Comparison of ENCODE assay signal across 18 cellular contexts in the genomic region with DNA sequence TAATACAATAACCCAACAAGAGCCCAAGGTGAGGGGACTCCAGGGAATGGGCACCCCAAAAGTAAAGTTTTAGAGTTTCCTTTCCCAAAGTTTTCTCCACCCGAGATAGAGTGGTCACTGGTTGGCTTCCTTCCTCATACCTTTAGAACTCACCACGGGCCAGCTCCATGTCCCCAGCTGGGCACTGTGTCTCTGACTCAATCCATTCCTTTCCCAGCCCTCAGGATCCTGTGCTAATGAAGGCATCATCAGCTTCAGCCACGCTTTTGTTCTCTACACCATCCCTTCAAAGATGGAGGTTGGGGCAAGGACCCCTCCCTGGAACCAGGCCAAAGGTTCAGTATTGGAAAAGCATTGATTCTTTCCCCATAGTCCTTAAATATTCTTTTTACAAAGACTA. TPM values are rescaled to one million over a fixed set of nuclear protein-coding genes. Genes with fewer than 3 reads are reported as not detected.
A peak's percentile ranks its signal among the peaks of the same experiment; 100 is the strongest.
DNase-seq lines count a peak whose midpoint lies in the region; ATAC-seq and TF ChIP-seq lines count a peak whose summit lies in the region.
"Had no signal": no experiment of that assay in that cellular context is flagged by ENCODE, and none has a peak within 500 bp of the region (broad histone marks: within the 10 kb centered on the region; RNA-seq: fewer than 3 reads in every experiment).

No MANE protein-coding gene starts in this region.

- H3K79me2 ChIP-seq in neural progenitor cell (ENCODE audit: low read depth), result no peaks in the 10 kb centered on the region

- TF ChIP-seq CTCF in right atrium auricular region (IDR thresholded peaks at IDR 0.05) (no peak), heart right ventricle (IDR thresholded peaks at IDR 0.05) (no peak), endodermal cell (conservative IDR thresholded peaks at IDR 0.05) (no peak), neural progenitor cell (IDR thresholded peaks at IDR 0.05) (no peak), type B pancreatic cell (conservative IDR thresholded peaks at IDR 0.05) (no peak)

- H3K9me3 Mint-ChIP-seq in endodermal cell (peaks cover 3% of the 10 kb centered on the region), neural progenitor cell (peaks cover 2% of the 10 kb centered on the region), type B pancreatic cell (no peaks in the 10 kb centered on the region)
- H3K9me3 Mint-ChIP-seq: CD8-positive, alpha-beta T cell; H9 had no signal

- H3K9ac ChIP-seq in endodermal cell (ENCODE audit: extremely low read depth, low read length, poor library complexity, severe bottlenecking) (no peak overlapping the region), neural progenitor cell (no peak overlapping the region)
- H3K9ac ChIP-seq: BLaER1 had no signal

- H3K4me3 ChIP-seq in right atrium auricular region (no peak overlapping the region), heart right ventricle (no peak overlapping the region), endodermal cell (ENCODE audit: low read length) (no peak overlapping the region), neural progenitor cell (no peak overlapping the region)
- H3K4me3 ChIP-seq: BLaER1, GM12878 had no signal

- H3K4me3 Mint-ChIP-seq in endodermal cell, result no peak overlapping the region
- H3K4me3 Mint-ChIP-seq in neural progenitor cell, result no peak overlapping the region
- no peak overlapping the region for H3K4me3 Mint-ChIP-seq in type B pancreatic cell
- H3K4me3 Mint-ChIP-seq: CD8-positive, alpha-beta T cell; H9 had no signal

- no peak overlapping the region for H3K4me2 ChIP-seq in neural progenitor cell
- H3K4me2 ChIP-seq: BLaER1 had no signal

- H3K36me3 ChIP-seq in right atrium auricular region (peaks cover 7% of the 10 kb centered on the region), heart right ventricle (peaks cover 0 to 6% (median 0%) of the 10 kb centered on the region in 9 donors), endodermal cell (ENCODE audit: control insufficient read depth, insufficient read depth, low read length) (no peaks in the 10 kb centered on the region), neural progenitor cell (no peaks in the 10 kb centered on the region)
- H3K36me3 ChIP-seq: BLaER1 had no signal

- H3K27me3 Mint-ChIP-seq in endodermal cell (ENCODE audit: insufficient read depth) (peaks cover 7% of the 10 kb centered on the region), neural progenitor cell (ENCODE audit: insufficient read depth, low read depth) (peaks cover 3% of the 10 kb centered on the region), type B pancreatic cell (peaks cover 4% of the 10 kb centered on the region)

- WGBS in heart right ventricle, 2 donors, result 91 to 94% methylated on average over 3 of the region's 3 CpGs
- WGBS in endodermal cell (ENCODE audit: insufficient coverage in 1 of 2, insufficient read length in 1 of 2), 2 experiments, result 92 to 95% methylated on average over 2 to 3 of the region's 3 CpGs

- H3K27me3 ChIP-seq in right atrium auricular region, result no peaks in the 10 kb centered on the region
- H3K27me3 ChIP-seq in heart right ventricle, result peaks cover 0 to 4% (median 0%) of the 10 kb centered on the region in 7 donors
- H3K27me3 ChIP-seq in endodermal cell (ENCODE audit: control insufficient read depth, insufficient read depth, low read length, poor library complexity, severe bottlenecking), result no peaks in the 10 kb centered on the region
- H3K27me3 ChIP-seq in neural progenitor cell, result no peaks in the 10 kb centered on the region
- H3K27me3 ChIP-seq: BLaER1 had no signal

- intact Hi-C loops in heart right ventricle (cut with DNase I), result loop anchor here in 1 of 10 donors (10.0 kb wide), 1 partner anchor 373 kb away; no protein-coding TSS in a partner anchor

- peak; percentile 60 for DNase-seq in right atrium auricular region (ENCODE audit: low spot score)
- no peak for DNase-seq in heart right ventricle
- peak; percentile 13 for DNase-seq in endodermal cell
- DNase-seq in neural progenitor cell (ENCODE audit: low spot score), result no peak
- DNase-seq in type B pancreatic cell (ENCODE audit: extremely low spot score, unreplicated experiment), result peak; percentile 25
- DNase-seq in NCI-H82 treated with DMSO at 0.1 percent for 48 hours (lab: John Stamatoyannopoulos, UW; ENCODE audit: unreplicated experiment), result no peak
- no peak for DNase-seq in germinal center (ENCODE audit: low spot score)
- DNase-seq in cerebellar cortex (ENCODE audit: low spot score), result no peak
- DNase-seq: 8988T; Calu3; CD8-positive, alpha-beta T cell; DMS53; DND-41; EL; H9 had no signal

- no peak overlapping the region for H2AFZ ChIP-seq in neural progenitor cell (replicated peaks)

- H4K20me1 ChIP-seq in neural progenitor cell (ENCODE audit: low read depth), result no peaks in the 10 kb centered on the region
- H4K20me1 ChIP-seq: BLaER1 had no signal

- H3K9me3 ChIP-seq in right atrium auricular region, result no peaks in the 10 kb centered on the region
- H3K9me3 ChIP-seq in heart right ventricle, result no peaks in the 10 kb centered on the region
- no peaks in the 10 kb centered on the region for H3K9me3 ChIP-seq in endodermal cell (ENCODE audit: control insufficient read depth, low read length)
- H3K9me3 ChIP-seq in neural progenitor cell (ENCODE audit: low read depth), result no peaks in the 10 kb centered on the region
- H3K9me3 ChIP-seq: BLaER1 had no signal

- no peaks in the 10 kb centered on the region for H3F3A ChIP-seq in neural progenitor cell (ENCODE audit: low read depth)

- H3K27ac Mint-ChIP-seq in endodermal cell (no peak overlapping the region), neural progenitor cell (peak overlapping the region; percentile 47), type B pancreatic cell (no peak overlapping the region)
- H3K27ac Mint-ChIP-seq: CD8-positive, alpha-beta T cell; H9 had no signal

- peaks cover 0 to 34% of the 10 kb centered on the region in 2 donors for H3K4me1 ChIP-seq in right atrium auricular region
- peaks cover 0 to 10% (median 4%) of the 10 kb centered on the region in 9 donors for H3K4me1 ChIP-seq in heart right ventricle
- H3K4me1 ChIP-seq in endodermal cell (ENCODE audit: control insufficient read depth, insufficient read depth, low read length), result peaks cover 5% of the 10 kb centered on the region
- H3K4me1 ChIP-seq in neural progenitor cell, result no peaks in the 10 kb centered on the region
- H3K4me1 ChIP-seq: BLaER1 had no signal

- H3K4me1 Mint-ChIP-seq in endodermal cell (peaks cover 6% of the 10 kb centered on the region), neural progenitor cell (no peaks in the 10 kb centered on the region), type B pancreatic cell (ENCODE audit: unreplicated experiment) (peaks cover under 1% of the 10 kb centered on the region)
- H3K4me1 Mint-ChIP-seq: H9 had no signal

- no peak for ATAC-seq in heart right ventricle
- ATAC-seq: CD8-positive, alpha-beta T cell; GM12878 had no signal

- H3K36me3 Mint-ChIP-seq in endodermal cell (ENCODE audit: low read depth) (no peaks in the 10 kb centered on the region), neural progenitor cell (no peaks in the 10 kb centered on the region), type B pancreatic cell (no peaks in the 10 kb centered on the region)
- H3K36me3 Mint-ChIP-seq: CD8-positive, alpha-beta T cell had no signal

- H3K27ac ChIP-seq in right atrium auricular region, result peak overlapping the region; percentile 48 to 52
- no peak overlapping the region for H3K27ac ChIP-seq in heart right ventricle
- H3K27ac ChIP-seq in endodermal cell (ENCODE audit: low read depth, low read length), result no peak overlapping the region
- no peak overlapping the region for H3K27ac ChIP-seq in neural progenitor cell
- H3K27ac ChIP-seq: BLaER1 had no signal

RNA-seq across cellular contexts. Expression of a gene that starts 59.8 kb away (rescaled TPM):
- total RNA-seq in right atrium auricular region, result 10 to 100 TPM; 14.3 to 26.1 TPM
- total RNA-seq in heart right ventricle, result 10 to 100 TPM in 8 of 10 donors, 1 to 10 TPM in 2; 9.1 to 20.2 (median 12.9) TPM
- 10 to 100 TPM; 13.2 to 13.6 TPM for polyA plus RNA-seq in heart right ventricle
- total RNA-seq in endodermal cell, result 10 to 100 TPM; 10.3 to 19.8 TPM
- 39.3 TPM for polyA plus RNA-seq in endodermal cell (2013, experiment 1 of 2)
- 42.6 TPM for polyA plus RNA-seq in endodermal cell (2013, experiment 2 of 2)
- 10.3 and 20.1 TPM in 2 replicates for total RNA-seq in neural progenitor cell (ENCODE audit: low replicate concordance)
- total RNA-seq in type B pancreatic cell (ENCODE audit: low replicate concordance), result 4.3 and 28.8 TPM in 2 replicates
- total RNA-seq: HT-29 had no signal

Comparison
In these comparisons a context has a peak if more than half of its experiments do, and no peak if none do; other contexts are left out.
1. DNase-seq: peak in right atrium auricular region (single experiment), endodermal cell (single experiment) and type B pancreatic cell (single experiment); none in heart right ventricle (0 of 2), neural progenitor cell (single experiment), NCI-H82 treated with DMSO at 0.1 percent for 48 hours (single experiment), germinal center (single experiment) and cerebellar cortex (single experiment).
2. H3K27ac ChIP-seq: peak in right atrium auricular region (2 of 2); none in heart right ventricle (0 of 10), endodermal cell (single experiment) and neural progenitor cell (single experiment).